Comparison of ENCODE assay signal across 8 cellular contexts in the genomic region with DNA sequence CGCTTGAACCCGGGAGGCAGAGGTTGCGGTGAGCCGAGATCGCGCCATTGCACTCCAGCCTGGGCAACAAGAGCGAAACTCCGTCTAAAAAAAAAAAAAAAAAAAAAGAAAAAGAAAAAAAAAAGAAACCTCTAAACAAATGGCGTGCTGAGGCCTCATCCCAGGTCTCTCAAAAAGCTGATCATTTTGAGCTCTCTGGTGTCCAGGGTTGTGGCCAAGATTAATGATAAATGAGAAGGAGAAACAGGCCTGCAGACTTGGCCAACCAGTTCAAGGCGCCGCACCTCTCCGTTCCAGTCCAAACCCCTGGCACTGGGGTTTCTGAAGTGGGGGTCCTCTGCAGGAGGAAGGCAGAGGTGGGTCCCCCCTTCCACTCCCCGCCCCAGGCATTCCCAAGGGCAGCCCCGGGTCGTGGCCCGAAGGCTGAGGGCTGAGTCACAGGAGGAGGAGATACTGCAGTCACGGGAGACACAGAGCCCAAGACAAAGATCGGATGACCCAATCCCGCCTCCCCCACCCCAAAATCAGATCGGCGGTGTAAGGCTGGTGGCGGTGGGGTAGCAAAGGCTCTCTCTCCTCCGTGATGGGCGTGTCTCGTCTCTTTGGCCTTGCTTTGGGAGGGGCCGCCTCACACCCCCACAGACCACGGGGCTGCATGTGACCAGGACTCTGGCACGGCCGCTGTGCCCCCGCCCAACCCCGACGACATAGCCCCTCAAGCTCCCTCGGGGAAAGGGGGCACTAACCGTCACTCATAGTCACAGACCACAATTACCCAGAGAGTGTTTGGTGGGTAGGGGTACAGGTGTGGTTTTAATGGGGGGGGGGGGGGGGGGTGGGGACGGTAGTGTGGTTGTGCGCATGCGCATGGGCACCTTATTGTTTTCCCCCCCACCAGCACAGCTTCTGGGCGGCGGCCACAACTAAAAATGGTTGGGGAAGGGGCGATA. TPM values are rescaled to one million over a fixed set of nuclear protein-coding genes. Genes with fewer than 3 reads are reported as not detected.
DNase-seq lines count a peak whose midpoint lies in the region; ATAC-seq and TF ChIP-seq lines count a peak whose summit lies in the region.

No MANE protein-coding gene starts in this region.

- H3K9me3 ChIP-seq in neural progenitor cell (ENCODE audit: low read depth): no peaks in the 10 kb centered on the region

- H3K4me3 Mint-ChIP-seq in activated naive CD8-positive, alpha-beta T cell treated with anti-CD3 and anti-CD28 coated beads for 36 hours: peak overlapping the region; percentile 85
- peak overlapping the region; percentile 95 for H3K4me3 Mint-ChIP-seq in neural progenitor cell

- H2AFZ ChIP-seq in neural progenitor cell (replicated peaks): peak overlapping the region; percentile 89

- peak overlapping the region; percentile 98 for H3K4me3 ChIP-seq in AG04449 (ENCODE audit: low read depth, low read length)
- H3K4me3 ChIP-seq in neural progenitor cell: peak overlapping the region; percentile 75

- CTCF ChIA-PET in AG04449 (lab: Yijun Ruan, JAX): interaction anchor here (1.3 to 2.2 kb wide), 3 partner anchors 10 to 150 kb away, joined by 3 to 6 read pairs (median 4); a partner anchor contains a TSS

- DNase-seq in AG04449 (ENCODE audit: low read depth, low spot score): no peak
- DNase-seq in GM10266 (ENCODE audit: extremely low spot score): peak; percentile 61
- DNase-seq in NCI-H69 (lab: John Stamatoyannopoulos, UW): peak; percentile 71
- peak; percentile 28 for DNase-seq in activated naive CD8-positive, alpha-beta T cell treated with anti-CD3 and anti-CD28 coated beads for 36 hours
- DNase-seq in germinal center (ENCODE audit: low spot score): peak; percentile 71
- DNase-seq in neural progenitor cell (ENCODE audit: low spot score): peak; percentile 64
- DNase-seq in activated effector memory CD4-positive, alpha-beta T cell treated with anti-CD3 and anti-CD28 coated beads, Interleukin-2, amount 50 U/mL, for 16 hours: no peak

- H3K27ac Mint-ChIP-seq in activated naive CD8-positive, alpha-beta T cell treated with anti-CD3 and anti-CD28 coated beads for 36 hours: no peak overlapping the region
- no peak overlapping the region for H3K27ac Mint-ChIP-seq in neural progenitor cell

- peak overlapping the region; percentile 47 for H3K9ac ChIP-seq in neural progenitor cell

- ATAC-seq in HG03571 (IDR thresholded peaks at IDR 0.05; ENCODE audit: unreplicated experiment): no peak

- peaks cover 28% of the 10 kb centered on the region for H4K20me1 ChIP-seq in neural progenitor cell (ENCODE audit: low read depth)

- H3K27me3 ChIP-seq in neural progenitor cell: no peaks in the 10 kb centered on the region

- H3K27ac ChIP-seq in neural progenitor cell: no peak overlapping the region

- TF ChIP-seq CTCF in AG04449 (IDR thresholded peaks at IDR 0.05; ENCODE audit: insufficient read depth, low read length, missing control alignments) (no peak), GM10266 (IDR thresholded peaks at IDR 0.05; ENCODE audit: control insufficient read depth, insufficient read depth, low read depth, missing control alignments) (no peak), neural progenitor cell (IDR thresholded peaks at IDR 0.05) (no peak)

- H3K79me2 ChIP-seq in neural progenitor cell (ENCODE audit: low read depth): peaks cover 49% of the 10 kb centered on the region

- peak overlapping the region; percentile 94 for H3K4me2 ChIP-seq in neural progenitor cell

- no peaks in the 10 kb centered on the region for H3K36me3 ChIP-seq in neural progenitor cell

- peaks cover 11% of the 10 kb centered on the region for H3K4me1 ChIP-seq in neural progenitor cell

- peaks cover 8% of the 10 kb centered on the region for H3K27me3 Mint-ChIP-seq in activated naive CD8-positive, alpha-beta T cell treated with anti-CD3 and anti-CD28 coated beads for 36 hours
- H3K27me3 Mint-ChIP-seq in neural progenitor cell (ENCODE audit: insufficient read depth, low read depth): peaks cover 10% of the 10 kb centered on the region

- peaks cover 34% of the 10 kb centered on the region for H3K4me1 Mint-ChIP-seq in activated naive CD8-positive, alpha-beta T cell treated with anti-CD3 and anti-CD28 coated beads for 36 hours
- H3K4me1 Mint-ChIP-seq in neural progenitor cell: peaks cover 46% of the 10 kb centered on the region

- peaks cover 33% of the 10 kb centered on the region for H3F3A ChIP-seq in neural progenitor cell (ENCODE audit: low read depth)

- peaks cover under 1% of the 10 kb centered on the region for H3K36me3 Mint-ChIP-seq in activated naive CD8-positive, alpha-beta T cell treated with anti-CD3 and anti-CD28 coated beads for 36 hours
- peaks cover 6% of the 10 kb centered on the region for H3K36me3 Mint-ChIP-seq in neural progenitor cell

- no peaks in the 10 kb centered on the region for H3K9me3 Mint-ChIP-seq in activated naive CD8-positive, alpha-beta T cell treated with anti-CD3 and anti-CD28 coated beads for 36 hours
- peaks cover 2% of the 10 kb centered on the region for H3K9me3 Mint-ChIP-seq in neural progenitor cell

- POLR2A ChIA-PET in AG04449 (lab: Yijun Ruan, JAX): interaction anchor here (0.6 to 2.0 kb wide), 4 partner anchors 14 to 295 kb away, joined by 3 to 13 read pairs (median 8); a partner anchor contains a TSS

RNA-seq across cellular contexts. Expression of a gene that starts 1.1 kb away (rescaled TPM):
- 10 to 100 TPM; 20.8 to 23.0 TPM for total RNA-seq in activated naive CD8-positive, alpha-beta T cell treated with anti-CD3 and anti-CD28 coated beads for 36 hours
- 94.7 and 185 TPM in 2 replicates for total RNA-seq in neural progenitor cell (ENCODE audit: low replicate concordance)

RNA-seq across cellular contexts. Expression of a gene that starts 4.0 kb away (rescaled TPM):
- not detected for total RNA-seq in activated naive CD8-positive, alpha-beta T cell treated with anti-CD3 and anti-CD28 coated beads for 36 hours
- total RNA-seq in neural progenitor cell (ENCODE audit: low replicate concordance): 35.0 and 46.0 TPM in 2 replicates

RNA-seq across cellular contexts. Expression of a gene that starts 14.5 kb away (rescaled TPM):
- 10 to 100 TPM; 43.8 to 49.5 TPM for total RNA-seq in activated naive CD8-positive, alpha-beta T cell treated with anti-CD3 and anti-CD28 coated beads for 36 hours
- 0.96 TPM in 1 of 2 replicates, not detected in the other for total RNA-seq in neural progenitor cell (ENCODE audit: low replicate concordance)

RNA-seq across cellular contexts. Expression of a gene that starts 22.8 kb away (rescaled TPM):
- 1,000 to 10,000 TPM; 1,508 to 1,555 TPM for total RNA-seq in activated naive CD8-positive, alpha-beta T cell treated with anti-CD3 and anti-CD28 coated beads for 36 hours
- total RNA-seq in neural progenitor cell (ENCODE audit: low replicate concordance): 1,535 and 1,934 TPM in 2 replicates

RNA-seq across cellular contexts. Expression of a gene that starts 40.7 kb away (rescaled TPM):
- 10 to 100 TPM in 1 of 2 experiments, 1 to 10 TPM in 1; 9.6 to 10.2 TPM for total RNA-seq in activated naive CD8-positive, alpha-beta T cell treated with anti-CD3 and anti-CD28 coated beads for 36 hours
- total RNA-seq in neural progenitor cell (ENCODE audit: low replicate concordance): 11.4 and 12.6 TPM in 2 replicates

Comparison
In these comparisons a context has a peak if more than half of its experiments do, and no peak if none do; other contexts are left out.
1. DNase-seq: peak in GM10266 (single experiment), NCI-H69 (single experiment), activated naive CD8-positive, alpha-beta T cell treated with anti-CD3 and anti-CD28 coated beads for 36 hours (single experiment), germinal center (single experiment) and neural progenitor cell (single experiment); none in AG04449 (single experiment) and activated effector memory CD4-positive, alpha-beta T cell treated with anti-CD3 and anti-CD28 coated beads, Interleukin-2, amount 50 U/mL, for 16 hours (single experiment).
2. RNA of a gene that starts 4.0 kb away (total RNA-seq): 35.0 to 46.0 TPM in neural progenitor cell; not detected in activated naive CD8-positive, alpha-beta T cell treated with anti-CD3 and anti-CD28 coated beads for 36 hours; every median in the first group is over 10 times any median in the second.
3. RNA of a gene that starts 14.5 kb away (total RNA-seq): 43.8 to 49.5 TPM in activated naive CD8-positive, alpha-beta T cell treated with anti-CD3 and anti-CD28 coated beads for 36 hours; 0.96 TPM in neural progenitor cell; every median in the first group is over 10 times any median in the second.